ENCODE assay signal across 15 cellular contexts in genomic region chr7:132742152-132742551, GRCh38.
A peak's percentile ranks its signal among the peaks of the same experiment; 100 is the strongest.
DNase-seq lines count a peak whose midpoint lies in the region; ATAC-seq and TF ChIP-seq lines count a peak whose summit lies in the region.
"Had no signal": no experiment of that assay in that cellular context is flagged by ENCODE, and none has a peak within 500 bp of the region (broad histone marks: within the 10 kb centered on the region; RNA-seq: fewer than 3 reads in every experiment).

No MANE protein-coding gene starts in this region.

- H3K4me3 ChIP-seq in ACC112 (ENCODE audit: low read depth, low read length) (no peak overlapping the region), HFF-Myc (replicated peaks; ENCODE audit: low read depth, low read length) (no peak overlapping the region), body of pancreas (no peak overlapping the region)
- H3K4me3 ChIP-seq: BLaER1, K562, prostate gland, tibial artery had no signal

- no peaks in the 10 kb centered on the region for H3K79me2 ChIP-seq in ACC112 (ENCODE audit: control insufficient read depth, insufficient read depth, low read length, unreplicated experiment)

- no peaks in the 10 kb centered on the region for H3K27me3 ChIP-seq in ACC112 (ENCODE audit: insufficient read depth, low read length)
- H3K27me3 ChIP-seq in body of pancreas: no peaks in the 10 kb centered on the region
- H3K27me3 ChIP-seq: BLaER1 had no signal

- no peak for TF ChIP-seq POLR2A in body of pancreas (IDR thresholded peaks at IDR 0.05)

- TF ChIP-seq CTCF in HFF-Myc (IDR thresholded peaks at IDR 0.05; ENCODE audit: low read depth, low read length, missing control alignments) (no peak), body of pancreas (IDR thresholded peaks at IDR 0.05) (no peak)

- no peaks in the 10 kb centered on the region for H3K36me3 Mint-ChIP-seq in activated T-helper 1 cell treated with anti-CD3 and anti-CD28 coated beads, Interleukin-12 subunit alpha, Interleukin-12 subunit beta, Interleukin-2, Interleukin-4 antibody, amounts not matched to agents 30 ng/mL and 10 ng/mL and 1 ng/mL, durations not matched to agents 14 hours and 24 hours and 36 hours (ENCODE audit: low read depth)

- intact Hi-C loops in body of pancreas (cut with DNase I): no loop called here
- intact Hi-C loops in activated T-helper 1 cell treated with anti-CD3 and anti-CD28 coated beads, Interleukin-12 subunit alpha, Interleukin-12 subunit beta, Interleukin-2, Interleukin-4 antibody, amounts not matched to agents 30 ng/mL and 10 ng/mL and 1 ng/mL, durations not matched to agents 14 hours and 24 hours and 36 hours (cut with micrococcal nuclease): no loop called here

- no peak overlapping the region for H3K27ac Mint-ChIP-seq in activated T-helper 1 cell treated with anti-CD3 and anti-CD28 coated beads, Interleukin-12 subunit alpha, Interleukin-12 subunit beta, Interleukin-2, Interleukin-4 antibody, amounts not matched to agents 30 ng/mL and 10 ng/mL and 1 ng/mL, durations not matched to agents 14 hours and 24 hours and 36 hours
- H3K27ac Mint-ChIP-seq: activated T-cell treated with anti-CD3 and anti-CD28 coated beads, Interleukin-2, amount 50 U/mL, for 24 hours had no signal

- H3K27me3 Mint-ChIP-seq in activated T-helper 1 cell treated with anti-CD3 and anti-CD28 coated beads, Interleukin-12 subunit alpha, Interleukin-12 subunit beta, Interleukin-2, Interleukin-4 antibody, amounts not matched to agents 30 ng/mL and 10 ng/mL and 1 ng/mL, durations not matched to agents 14 hours and 24 hours and 36 hours (ENCODE audit: insufficient read depth): peaks cover 11% of the 10 kb centered on the region

- peak overlapping the region; percentile 9 for H2AFZ ChIP-seq in ACC112 (ENCODE audit: low read length, unreplicated experiment)

- no peak for ATAC-seq in body of pancreas
- ATAC-seq: K562 had no signal

- H3K9me3 Mint-ChIP-seq in activated T-helper 1 cell treated with anti-CD3 and anti-CD28 coated beads, Interleukin-12 subunit alpha, Interleukin-12 subunit beta, Interleukin-2, Interleukin-4 antibody, amounts not matched to agents 30 ng/mL and 10 ng/mL and 1 ng/mL, durations not matched to agents 14 hours and 24 hours and 36 hours: peaks cover 27% of the 10 kb centered on the region

- H3K36me3 ChIP-seq in ACC112 (ENCODE audit: insufficient read depth, low read length) (no peaks in the 10 kb centered on the region), body of pancreas (replicated peaks in 1 of 2; ENCODE audit: insufficient read depth in 1 of 2, low read depth in 2 of 2) (no peaks in the 10 kb centered on the region)
- H3K36me3 ChIP-seq: BLaER1, prostate gland, tibial artery had no signal

- H3K9me3 ChIP-seq in body of pancreas: no peaks in the 10 kb centered on the region
- H3K9me3 ChIP-seq: prostate gland had no signal

- H3K4me1 Mint-ChIP-seq in activated T-helper 1 cell treated with anti-CD3 and anti-CD28 coated beads, Interleukin-12 subunit alpha, Interleukin-12 subunit beta, Interleukin-2, Interleukin-4 antibody, amounts not matched to agents 30 ng/mL and 10 ng/mL and 1 ng/mL, durations not matched to agents 14 hours and 24 hours and 36 hours (ENCODE audit: low read depth): no peaks in the 10 kb centered on the region

- H3K27ac ChIP-seq in ACC112 (ENCODE audit: low read depth, low read length): peak overlapping the region; percentile 66
- no peak overlapping the region for H3K27ac ChIP-seq in body of pancreas
- no peak overlapping the region for H3K27ac ChIP-seq in caudate nucleus (ENCODE audit: low read depth, low read length)
- H3K27ac ChIP-seq: BLaER1, prostate gland, tibial artery had no signal

- H3K4me3 Mint-ChIP-seq in activated T-helper 1 cell treated with anti-CD3 and anti-CD28 coated beads, Interleukin-12 subunit alpha, Interleukin-12 subunit beta, Interleukin-2, Interleukin-4 antibody, amounts not matched to agents 30 ng/mL and 10 ng/mL and 1 ng/mL, durations not matched to agents 14 hours and 24 hours and 36 hours: no peak overlapping the region
- H3K4me3 Mint-ChIP-seq: activated T-cell treated with anti-CD3 and anti-CD28 coated beads, Interleukin-2, amount 50 U/mL, for 24 hours had no signal

- WGBS in body of pancreas, 2 donors: 29 to 31% methylated on average over 4 of the region's 4 CpGs

- H3K4me1 ChIP-seq in ACC112 (ENCODE audit: control insufficient read depth, insufficient read depth, low read length, unreplicated experiment) (peaks cover 41% of the 10 kb centered on the region), body of pancreas (no peaks in the 10 kb centered on the region)
- H3K4me1 ChIP-seq: BLaER1, prostate gland, tibial artery had no signal

- DNase-seq in HFF-Myc (ENCODE audit: extremely low read depth, low read depth): peak; percentile 16
- peak; percentile 26 to 58 (median 44) for DNase-seq in body of pancreas
- peak; percentile 94 for DNase-seq in iris pigment epithelial cell (ENCODE audit: low read depth)
- no peak for DNase-seq in activated T-helper 1 cell treated with anti-CD3 and anti-CD28 coated beads, Interleukin-12 subunit alpha, Interleukin-12 subunit beta, Interleukin-2, Interleukin-4 antibody, amounts not matched to agents 30 ng/mL and 10 ng/mL and 1 ng/mL, durations not matched to agents 14 hours and 24 hours and 36 hours (ENCODE audit: low spot score)
- no peak for DNase-seq in stimulated activated CD4-positive, alpha-beta T cell treated with anti-CD3 and anti-CD28 coated beads, Interleukin-2, amount 100 ng/mL, for 24 hours
- no peak for DNase-seq in caudate nucleus (lab: John Stamatoyannopoulos, UW)
- no peak for DNase-seq in NCI-H2107 treated with DMSO at 0.1 percent for 48 hours (lab: John Stamatoyannopoulos, UW; ENCODE audit: unreplicated experiment)
- DNase-seq: activated T-cell treated with anti-CD3 and anti-CD28 coated beads, Interleukin-2, amount 50 U/mL, for 24 hours; glutamatergic neuron; NCI-H2029; tibial artery had no signal

Comparison
In these comparisons a context has a peak if more than half of its experiments do, and no peak if none do; other contexts are left out.
1. DNase-seq: peak in HFF-Myc (single experiment), body of pancreas (4 of 4) and iris pigment epithelial cell (single experiment); none in activated T-helper 1 cell treated with anti-CD3 and anti-CD28 coated beads, Interleukin-12 subunit alpha, Interleukin-12 subunit beta, Interleukin-2, Interleukin-4 antibody, amounts not matched to agents 30 ng/mL and 10 ng/mL and 1 ng/mL, durations not matched to agents 14 hours and 24 hours and 36 hours (single experiment), stimulated activated CD4-positive, alpha-beta T cell treated with anti-CD3 and anti-CD28 coated beads, Interleukin-2, amount 100 ng/mL, for 24 hours (0 of 2), caudate nucleus (0 of 61) and NCI-H2107 treated with DMSO at 0.1 percent for 48 hours (single experiment).